Comparison of ENCODE assay signal across 14 cellular contexts in genomic region chr1:234928642-234929041, GRCh38.
DNase-seq lines count a peak whose midpoint lies in the region; ATAC-seq and TF ChIP-seq lines count a peak whose summit lies in the region.
"Had no signal": no experiment of that assay in that cellular context is flagged by ENCODE, and none has a peak within 500 bp of the region (broad histone marks: within the 10 kb centered on the region; RNA-seq: fewer than 3 reads in every experiment).

No MANE protein-coding gene starts in this region.

- H3K36me3 ChIP-seq in Caco-2 (ENCODE audit: control insufficient read depth, insufficient read depth, low read length), result no peaks in the 10 kb centered on the region
- H3K36me3 ChIP-seq: adrenal gland, gastrocnemius medialis had no signal

- BruUV-seq in Caco-2 (replicated peaks; lab: Mats Ljungman, UMichigan) (no TSS peak), MCF 10A (replicated peaks; lab: Mats Ljungman, UMichigan) (no TSS peak)

- intact Hi-C loops in Caco-2 (cut with micrococcal nuclease; ENCODE audit: unreplicated experiment), result no loop called here
- intact Hi-C loops in MCF 10A (cut with micrococcal nuclease), result loop anchor here (5.0 kb wide), 1 partner anchor 54 kb away; no protein-coding TSS in a partner anchor

- peaks cover 8% of the 10 kb centered on the region for H3K9me3 Mint-ChIP-seq in Caco-2 (ENCODE audit: unreplicated experiment)
- no peaks in the 10 kb centered on the region for H3K9me3 Mint-ChIP-seq in MCF 10A (ENCODE audit: unreplicated experiment)

- peaks cover 4% of the 10 kb centered on the region for H3K36me3 Mint-ChIP-seq in Caco-2 (ENCODE audit: insufficient read depth, unreplicated experiment)
- no peaks in the 10 kb centered on the region for H3K36me3 Mint-ChIP-seq in MCF 10A (ENCODE audit: insufficient read depth, unreplicated experiment)
- H3K36me3 Mint-ChIP-seq: naive B cell had no signal

- TF ChIP-seq CTCF in Caco-2 (IDR thresholded peaks at IDR 0.05; ENCODE audit: insufficient read depth in 1 of 2, low read depth in 1 of 2, low read length in 1 of 2, severe bottlenecking in 1 of 2, unreplicated experiment in 1 of 2) (no peak), MCF 10A (IDR thresholded peaks at IDR 0.05; ENCODE audit: unreplicated experiment) (no peak)

- H3K27ac Mint-ChIP-seq in Caco-2 (ENCODE audit: unreplicated experiment), result peak overlapping the region; percentile 81
- no peak overlapping the region for H3K27ac Mint-ChIP-seq in MCF 10A (ENCODE audit: low read depth, unreplicated experiment)

- CTCF ChIA-PET in Caco-2 (lab: Charles Lee), result no interaction called here
- CTCF ChIA-PET in MCF 10A (lab: Yijun Ruan, JAX), result interaction anchor here (0.6 to 1.1 kb wide), 2 partner anchors 12 to 76 kb away, joined by 3 read pairs; no protein-coding TSS in a partner anchor

- no peak for ATAC-seq in left lobe of liver
- ATAC-seq in HG02759 (IDR thresholded peaks at IDR 0.05; ENCODE audit: unreplicated experiment), result no peak
- ATAC-seq in GM18511 (IDR thresholded peaks at IDR 0.05; ENCODE audit: unreplicated experiment), result no peak
- ATAC-seq: gastrocnemius medialis had no signal

- H3K4me3 Mint-ChIP-seq in Caco-2 (ENCODE audit: unreplicated experiment) (no peak overlapping the region), MCF 10A (ENCODE audit: unreplicated experiment) (no peak overlapping the region)

- no peaks in the 10 kb centered on the region for H3K9me3 ChIP-seq in Caco-2
- H3K9me3 ChIP-seq: adrenal gland, gastrocnemius medialis, testis had no signal

- peak; percentile 59 for DNase-seq in NCI-H82 (lab: John Stamatoyannopoulos, UW)
- no peak for DNase-seq in NCI-H82 treated with DMSO at 0.1 percent for 48 hours (lab: John Stamatoyannopoulos, UW; ENCODE audit: unreplicated experiment)
- no peak for DNase-seq in Caco-2
- peak; percentile 38 for DNase-seq in RPMI8226
- peak; percentile 30 for DNase-seq in left lobe of liver (ENCODE audit: low spot score)
- no peak for DNase-seq in MCF 10A (ENCODE audit: unreplicated experiment)
- DNase-seq: gastrocnemius medialis, MM.1S, naive B cell, NCI-H2107, testis had no signal

- H3K27me3 ChIP-seq in Caco-2 (replicated peaks; ENCODE audit: control insufficient read depth, insufficient read depth, low read length), result no peaks in the 10 kb centered on the region
- H3K27me3 ChIP-seq: adrenal gland, gastrocnemius medialis, testis had no signal

- H3K4me1 Mint-ChIP-seq in Caco-2 (ENCODE audit: low read depth, unreplicated experiment), result peaks cover 36% of the 10 kb centered on the region
- H3K4me1 Mint-ChIP-seq in MCF 10A (ENCODE audit: insufficient read depth, unreplicated experiment), result peaks cover 24% of the 10 kb centered on the region

- POLR2A ChIA-PET in Caco-2 (lab: Charles Lee), result no interaction called here
- POLR2A ChIA-PET in MCF 10A (lab: Yijun Ruan, JAX), result interaction anchor here (0.7 kb wide), 1 partner anchor 394 kb away, joined by 3 read pairs; no protein-coding TSS in a partner anchor

- H3K27me3 Mint-ChIP-seq in Caco-2 (ENCODE audit: insufficient read depth, unreplicated experiment) (no peaks in the 10 kb centered on the region), MCF 10A (ENCODE audit: insufficient read depth, unreplicated experiment) (no peaks in the 10 kb centered on the region)
- H3K27me3 Mint-ChIP-seq: naive B cell had no signal

- no peak overlapping the region for H3K4me3 ChIP-seq in Caco-2 (ENCODE audit: low read depth, low read length)
- H3K4me3 ChIP-seq: adrenal gland, gastrocnemius medialis, testis had no signal

- H3K4me1 ChIP-seq in Caco-2, result peaks cover 32% of the 10 kb centered on the region

Comparison
In these comparisons a context has a peak if more than half of its experiments do, and no peak if none do; other contexts are left out.
1. DNase-seq: peak in NCI-H82 (single experiment), RPMI8226 (single experiment) and left lobe of liver (single experiment); none in NCI-H82 treated with DMSO at 0.1 percent for 48 hours (single experiment), Caco-2 (0 of 2) and MCF 10A (single experiment).